11 cellular contexts compared by ENCODE assay signal in genomic region chr15:87752250-87752951, GRCh38.
DNase-seq lines count a peak whose midpoint lies in the region; ATAC-seq and TF ChIP-seq lines count a peak whose summit lies in the region.
"Had no signal": no experiment of that assay in that cellular context is flagged by ENCODE, and none has a peak within 500 bp of the region (broad histone marks: within the 10 kb centered on the region; RNA-seq: fewer than 3 reads in every experiment).

No MANE protein-coding gene starts in this region.

- H3K4me1 ChIP-seq in body of pancreas: peaks cover 4% of the 10 kb centered on the region
- H3K4me1 ChIP-seq: parathyroid adenoma had no signal

- intact Hi-C loops in body of pancreas (cut with DNase I): no loop called here
- intact Hi-C loops in CD4-positive, alpha-beta T cell (cut with DNase I, micrococcal nuclease): no loop called here

- H3K9me3 ChIP-seq in body of pancreas: no peaks in the 10 kb centered on the region
- H3K9me3 ChIP-seq in CD4-positive, alpha-beta T cell (ENCODE audit: control insufficient read depth, low read length): no peaks in the 10 kb centered on the region

- no peak overlapping the region for H3K27ac Mint-ChIP-seq in CD4-positive, alpha-beta T cell
- H3K27ac Mint-ChIP-seq in naive thymus-derived CD8-positive, alpha-beta T cell: no peak overlapping the region
- H3K27ac Mint-ChIP-seq: stimulated activated naive B cell treated with anti-CD40 and anti-IgM and Interleukin-4, amounts not matched to agents 10 μg/mL and 1 μg/mL and 100 μg/mL, for 72 hours; T-cell had no signal

- DNase-seq in Caki2 (ENCODE audit: low read depth) (peak; percentile 89), NCI-H1105 (lab: John Stamatoyannopoulos, UW) (peak; percentile 4), body of pancreas (peak in 2 of 4 donors; percentile 17 to 33), non-pigmented ciliary epithelial cell (ENCODE audit: low read depth) (peak; percentile 83), middle frontal gyrus (ENCODE audit: extremely low spot score, low spot score) (no peak)
- no peak for DNase-seq in CD4-positive, alpha-beta T cell
- DNase-seq in naive thymus-derived CD8-positive, alpha-beta T cell: no peak
- DNase-seq: stimulated activated naive B cell treated with anti-CD40 and anti-IgM and Interleukin-4, amounts not matched to agents 10 μg/mL and 1 μg/mL and 100 μg/mL, for 72 hours; T-cell had no signal

- H3K27ac ChIP-seq in body of pancreas: peak overlapping the region in 3 of 4 donors; percentile 16 to 78 (median 66)
- no peak overlapping the region for H3K27ac ChIP-seq in CD4-positive, alpha-beta T cell (ENCODE audit: low read depth, low read length)
- H3K27ac ChIP-seq: parathyroid adenoma had no signal

- H3K4me3 ChIP-seq in body of pancreas: no peak overlapping the region

- no peak for TF ChIP-seq POLR2A in body of pancreas (IDR thresholded peaks at IDR 0.05)

- WGBS in body of pancreas, 2 donors: 20 to 21% methylated on average over 5 of the region's 5 CpGs

- POLR2A ChIA-PET in CD4-positive, alpha-beta T cell (lab: Charles Lee): no interaction called here
- POLR2A ChIA-PET in naive thymus-derived CD8-positive, alpha-beta T cell (lab: Charles Lee): no interaction called here

- no peak overlapping the region for H3K4me3 Mint-ChIP-seq in CD4-positive, alpha-beta T cell
- H3K4me3 Mint-ChIP-seq in naive thymus-derived CD8-positive, alpha-beta T cell: no peak overlapping the region
- H3K4me3 Mint-ChIP-seq: stimulated activated naive B cell treated with anti-CD40 and anti-IgM and Interleukin-4, amounts not matched to agents 10 μg/mL and 1 μg/mL and 100 μg/mL, for 72 hours; T-cell had no signal

- in situ Hi-C loops in Caki2 (cut with HindIII; ENCODE audit: low pct_unique_long_range_greater_than_20kb, low sequenced_read_pairs): no loop called here

- no peaks in the 10 kb centered on the region for H3K9me3 Mint-ChIP-seq in CD4-positive, alpha-beta T cell
- no peaks in the 10 kb centered on the region for H3K9me3 Mint-ChIP-seq in naive thymus-derived CD8-positive, alpha-beta T cell
- H3K9me3 Mint-ChIP-seq: stimulated activated naive B cell treated with anti-CD40 and anti-IgM and Interleukin-4, amounts not matched to agents 10 μg/mL and 1 μg/mL and 100 μg/mL, for 72 hours; T-cell had no signal

- CTCF ChIA-PET in CD4-positive, alpha-beta T cell (lab: Charles Lee): no interaction called here

- no peaks in the 10 kb centered on the region for H3K27me3 Mint-ChIP-seq in CD4-positive, alpha-beta T cell
- H3K27me3 Mint-ChIP-seq in naive thymus-derived CD8-positive, alpha-beta T cell: peaks cover 2 to 15% (median 6%) of the 10 kb centered on the region in 5 donors
- H3K27me3 Mint-ChIP-seq: stimulated activated naive B cell treated with anti-CD40 and anti-IgM and Interleukin-4, amounts not matched to agents 10 μg/mL and 1 μg/mL and 100 μg/mL, for 72 hours had no signal

- no peaks in the 10 kb centered on the region for H3K27me3 ChIP-seq in body of pancreas
- H3K27me3 ChIP-seq in CD4-positive, alpha-beta T cell (ENCODE audit: control insufficient read depth, insufficient read depth, low read length): no peaks in the 10 kb centered on the region

- H3K36me3 ChIP-seq in body of pancreas (replicated peaks in 1 of 2; ENCODE audit: insufficient read depth in 1 of 2, low read depth in 2 of 2): no peaks in the 10 kb centered on the region

- no peaks in the 10 kb centered on the region for H3K36me3 Mint-ChIP-seq in CD4-positive, alpha-beta T cell (ENCODE audit: low read depth)
- no peaks in the 10 kb centered on the region for H3K36me3 Mint-ChIP-seq in naive thymus-derived CD8-positive, alpha-beta T cell
- H3K36me3 Mint-ChIP-seq: stimulated activated naive B cell treated with anti-CD40 and anti-IgM and Interleukin-4, amounts not matched to agents 10 μg/mL and 1 μg/mL and 100 μg/mL, for 72 hours; T-cell had no signal

- no peak for TF ChIP-seq CTCF in body of pancreas (IDR thresholded peaks at IDR 0.05)
- TF ChIP-seq CTCF in CD4-positive, alpha-beta T cell (IDR thresholded peaks at IDR 0.05): no peak

- ATAC-seq in body of pancreas: peak; percentile 92
- no peak for ATAC-seq in CD4-positive, alpha-beta T cell (ENCODE audit: poor library complexity)
- ATAC-seq in naive thymus-derived CD8-positive, alpha-beta T cell: no peak
- no peak for ATAC-seq in GM21717 (IDR thresholded peaks at IDR 0.05; ENCODE audit: unreplicated experiment)

- no peaks in the 10 kb centered on the region for H3K4me1 Mint-ChIP-seq in CD4-positive, alpha-beta T cell (ENCODE audit: low read depth)
- H3K4me1 Mint-ChIP-seq in naive thymus-derived CD8-positive, alpha-beta T cell: peaks cover 0 to 6% (median 0%) of the 10 kb centered on the region in 4 donors

Comparison
In these comparisons a context has a peak if more than half of its experiments do, and no peak if none do; other contexts are left out.
1. DNase-seq: peak in Caki2 (single experiment), NCI-H1105 (single experiment) and non-pigmented ciliary epithelial cell (single experiment); none in CD4-positive, alpha-beta T cell (0 of 10), middle frontal gyrus (single experiment) and naive thymus-derived CD8-positive, alpha-beta T cell (0 of 10).